ENCODE assay signal across 11 cellular contexts in genomic region chr10:88473989-88474883, GRCh38.
DNase-seq lines count a peak whose midpoint lies in the region; ATAC-seq, FAIRE-seq and TF ChIP-seq lines count a peak whose summit lies in the region.
"Had no signal": no experiment of that assay in that cellular context is flagged by ENCODE, and none has a peak within 500 bp of the region (broad histone marks: within the 10 kb centered on the region; RNA-seq: fewer than 3 reads in every experiment).

No MANE protein-coding gene starts in this region.

- intact Hi-C loops in left cardiac atrium (cut with DNase I), result no loop called here

- peak; percentile 27 for FAIRE-seq in urothelium cell line (lab: Jason Lieb, UNC)
- FAIRE-seq: A549 had no signal

- TF ChIP-seq POLR2A in erythroblast (IDR thresholded peaks at IDR 0.05; ENCODE audit: low read length), result no peak

- DNase-seq in NCI-H524 (lab: John Stamatoyannopoulos, UW) (peak; percentile 4 to 44), NCI-H524 treated with DMSO at 0.1 percent for 48 hours (lab: John Stamatoyannopoulos, UW) (no peak), NCI-H748 (lab: John Stamatoyannopoulos, UW; ENCODE audit: unreplicated experiment) (peak; percentile 92), left cardiac atrium (no peak), urothelium cell line (ENCODE audit: low spot score) (no peak), NCI-H446 (lab: John Stamatoyannopoulos, UW) (no peak), erythroblast (lab: John Stamatoyannopoulos, UW) (no peak), SKM-1 (lab: John Stamatoyannopoulos, UW; ENCODE audit: unreplicated experiment) (no peak)
- DNase-seq: activated T-cell treated with anti-CD3 and anti-CD28 coated beads, Interleukin-2, amount 50 U/mL, for 72 hours; spleen had no signal

- ATAC-seq in left cardiac atrium, result peak; percentile 27 to 78
- ATAC-seq: A549; activated T-cell treated with anti-CD3 and anti-CD28 coated beads, Interleukin-2, amount 50 U/mL, for 72 hours had no signal

Comparison
In these comparisons a context has a peak if more than half of its experiments do, and no peak if none do; other contexts are left out.
1. DNase-seq: peak in NCI-H524 (2 of 2) and NCI-H748 (single experiment); none in NCI-H524 treated with DMSO at 0.1 percent for 48 hours (single experiment), left cardiac atrium (single experiment), urothelium cell line (single experiment), NCI-H446 (0 of 2), erythroblast (0 of 2) and SKM-1 (single experiment).